12 cellular contexts compared by ENCODE assay signal in the genomic region with DNA sequence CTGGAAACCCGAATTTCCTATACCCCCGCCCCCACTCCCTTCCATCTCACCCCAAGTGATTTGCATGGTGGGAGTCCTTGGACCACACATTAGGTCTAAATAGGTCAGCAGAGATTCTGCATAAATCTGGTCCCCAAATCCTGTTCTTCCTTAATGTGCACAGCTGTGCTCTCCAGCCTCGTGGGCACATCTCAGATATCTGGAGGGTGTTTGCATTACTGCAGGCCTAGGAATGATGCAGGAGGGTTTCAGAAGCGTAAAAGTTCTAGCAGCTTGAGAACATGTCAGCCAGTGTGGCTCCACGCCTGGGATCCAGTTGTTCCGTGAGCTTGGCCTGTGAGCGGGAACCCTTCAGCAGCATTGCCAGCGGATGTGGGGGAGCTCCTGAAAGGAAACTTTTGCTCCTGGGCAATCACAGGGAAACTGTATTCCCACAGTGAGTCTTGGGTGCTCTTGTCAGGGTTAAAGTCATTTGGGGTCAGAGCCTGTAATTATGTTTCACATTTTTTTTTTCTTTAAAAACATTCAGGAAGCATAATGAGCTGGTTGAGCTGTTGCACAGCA. TPM values are rescaled to one million over a fixed set of nuclear protein-coding genes. Genes with fewer than 3 reads are reported as not detected.
DNase-seq lines count a peak whose midpoint lies in the region; ATAC-seq and TF ChIP-seq lines count a peak whose summit lies in the region.
"Had no signal": no experiment of that assay in that cellular context is flagged by ENCODE, and none has a peak within 500 bp of the region (broad histone marks: within the 10 kb centered on the region; RNA-seq: fewer than 3 reads in every experiment).

No MANE protein-coding gene starts in this region.

- H3K27me3 ChIP-seq in esophagus muscularis mucosa (no peaks in the 10 kb centered on the region), neural progenitor cell (no peaks in the 10 kb centered on the region)

- H2AFZ ChIP-seq in neural progenitor cell (replicated peaks): no peak overlapping the region

- H3K27ac ChIP-seq in esophagus muscularis mucosa (replicated peaks in 1 of 4): peak overlapping the region; percentile 29 to 76 (median 42)
- no peak overlapping the region for H3K27ac ChIP-seq in neural progenitor cell

- H3K9me3 ChIP-seq in esophagus muscularis mucosa (no peaks in the 10 kb centered on the region), neural progenitor cell (ENCODE audit: low read depth) (no peaks in the 10 kb centered on the region)

- peak overlapping the region; percentile 81 for H3K27ac Mint-ChIP-seq in stimulated activated naive CD8-positive, alpha-beta T cell treated with anti-CD3 and anti-CD28 coated beads, Interleukin-15, Interleukin-2, amounts not matched to agents 100 ng/mL and 50 ng/mL, for 24 hours
- H3K27ac Mint-ChIP-seq in neural progenitor cell (no peak overlapping the region), type B pancreatic cell (no peak overlapping the region), HFFc6 (no peak overlapping the region)
- H3K27ac Mint-ChIP-seq: B cell had no signal

- no peak overlapping the region for H3K9ac ChIP-seq in neural progenitor cell

- no peak for TF ChIP-seq CTCF in esophagus muscularis mucosa (IDR thresholded peaks at IDR 0.05)
- no peak for TF ChIP-seq CTCF in neural progenitor cell (IDR thresholded peaks at IDR 0.05)
- TF ChIP-seq CTCF in type B pancreatic cell (conservative IDR thresholded peaks at IDR 0.05): no peak
- TF ChIP-seq CTCF in HFFc6 (IDR thresholded peaks at IDR 0.05): no peak

- H3K4me1 Mint-ChIP-seq in stimulated activated naive CD8-positive, alpha-beta T cell treated with anti-CD3 and anti-CD28 coated beads, Interleukin-15, Interleukin-2, amounts not matched to agents 100 ng/mL and 50 ng/mL, for 24 hours (ENCODE audit: low read depth): peaks cover 85% of the 10 kb centered on the region
- H3K4me1 Mint-ChIP-seq in neural progenitor cell (peaks cover 40% of the 10 kb centered on the region), type B pancreatic cell (ENCODE audit: unreplicated experiment) (peaks cover 39% of the 10 kb centered on the region), HFFc6 (ENCODE audit: low read depth) (peaks cover 46% of the 10 kb centered on the region)

- intact Hi-C loops in esophagus muscularis mucosa (cut with DNase I): no loop called here

- DNase-seq in stimulated activated naive CD8-positive, alpha-beta T cell treated with anti-CD3 and anti-CD28 coated beads, Interleukin-15, Interleukin-2, amounts not matched to agents 100 U/mL and 50 U/mL, for 24 hours: no peak
- no peak for DNase-seq in esophagus muscularis mucosa (ENCODE audit: extremely low spot score)
- no peak for DNase-seq in neural progenitor cell (ENCODE audit: low spot score)
- DNase-seq in type B pancreatic cell (ENCODE audit: extremely low spot score, unreplicated experiment): no peak
- DNase-seq in NCI-H2196 (lab: John Stamatoyannopoulos, UW; ENCODE audit: unreplicated experiment): no peak
- no peak for DNase-seq in NCI-H82 treated with DMSO at 0.1 percent for 48 hours (lab: John Stamatoyannopoulos, UW; ENCODE audit: unreplicated experiment)
- no peak for DNase-seq in HFFc6
- DNase-seq: activated CD4-positive, alpha-beta T cell treated with anti-CD3 and anti-CD28 coated beads, Interleukin-2, amount 50 U/mL, for 4 hours; NCI-H1417 treated with DMSO at 0.1 percent for 48 hours had no signal

- no peaks in the 10 kb centered on the region for H3K79me2 ChIP-seq in neural progenitor cell (ENCODE audit: low read depth)

- H3K4me1 ChIP-seq in esophagus muscularis mucosa (peaks cover 65 to 80% (median 68%) of the 10 kb centered on the region in 4 donors), neural progenitor cell (peaks cover 33% of the 10 kb centered on the region)

- no peak for ATAC-seq in stimulated activated naive CD8-positive, alpha-beta T cell treated with anti-CD3 and anti-CD28 coated beads, Interleukin-15, Interleukin-2, amounts not matched to agents 100 U/mL and 50 U/mL, for 24 hours

- 78% methylated on average over 8 of the region's 8 CpGs for WGBS in esophagus muscularis mucosa

- no peaks in the 10 kb centered on the region for H3K27me3 Mint-ChIP-seq in stimulated activated naive CD8-positive, alpha-beta T cell treated with anti-CD3 and anti-CD28 coated beads, Interleukin-15, Interleukin-2, amounts not matched to agents 100 ng/mL and 50 ng/mL, for 24 hours
- H3K27me3 Mint-ChIP-seq in neural progenitor cell (ENCODE audit: insufficient read depth, low read depth) (peaks cover 2% of the 10 kb centered on the region), type B pancreatic cell (no peaks in the 10 kb centered on the region), HFFc6 (ENCODE audit: insufficient read depth) (peaks cover 4% of the 10 kb centered on the region)
- H3K27me3 Mint-ChIP-seq: B cell had no signal

- H3K4me3 ChIP-seq in esophagus muscularis mucosa (no peak overlapping the region), neural progenitor cell (no peak overlapping the region)

- TF ChIP-seq POLR2A in esophagus muscularis mucosa (IDR thresholded peaks at IDR 0.05; ENCODE audit: low read depth): no peak

- H3K4me3 Mint-ChIP-seq in stimulated activated naive CD8-positive, alpha-beta T cell treated with anti-CD3 and anti-CD28 coated beads, Interleukin-15, Interleukin-2, amounts not matched to agents 100 ng/mL and 50 ng/mL, for 24 hours: peak overlapping the region; percentile 57
- peak overlapping the region; percentile 5 for H3K4me3 Mint-ChIP-seq in neural progenitor cell
- no peak overlapping the region for H3K4me3 Mint-ChIP-seq in type B pancreatic cell
- no peak overlapping the region for H3K4me3 Mint-ChIP-seq in HFFc6
- H3K4me3 Mint-ChIP-seq: B cell had no signal

- H3K36me3 ChIP-seq in esophagus muscularis mucosa (no peaks in the 10 kb centered on the region), neural progenitor cell (no peaks in the 10 kb centered on the region)

- no peak overlapping the region for H3K4me2 ChIP-seq in neural progenitor cell

- H3K9me3 Mint-ChIP-seq in stimulated activated naive CD8-positive, alpha-beta T cell treated with anti-CD3 and anti-CD28 coated beads, Interleukin-15, Interleukin-2, amounts not matched to agents 100 ng/mL and 50 ng/mL, for 24 hours: no peaks in the 10 kb centered on the region
- no peaks in the 10 kb centered on the region for H3K9me3 Mint-ChIP-seq in neural progenitor cell
- no peaks in the 10 kb centered on the region for H3K9me3 Mint-ChIP-seq in type B pancreatic cell
- H3K9me3 Mint-ChIP-seq in HFFc6: no peaks in the 10 kb centered on the region
- H3K9me3 Mint-ChIP-seq: nephron had no signal

- no peaks in the 10 kb centered on the region for H3F3A ChIP-seq in neural progenitor cell (ENCODE audit: low read depth)

- no peaks in the 10 kb centered on the region for H4K20me1 ChIP-seq in neural progenitor cell (ENCODE audit: low read depth)

- TF ChIP-seq EP300 in esophagus muscularis mucosa (IDR thresholded peaks at IDR 0.05): no peak

- H3K36me3 Mint-ChIP-seq in stimulated activated naive CD8-positive, alpha-beta T cell treated with anti-CD3 and anti-CD28 coated beads, Interleukin-15, Interleukin-2, amounts not matched to agents 100 ng/mL and 50 ng/mL, for 24 hours (ENCODE audit: low read depth): peaks cover 3% of the 10 kb centered on the region
- H3K36me3 Mint-ChIP-seq in neural progenitor cell: no peaks in the 10 kb centered on the region
- H3K36me3 Mint-ChIP-seq in type B pancreatic cell: no peaks in the 10 kb centered on the region
- H3K36me3 Mint-ChIP-seq in HFFc6 (ENCODE audit: low read depth): no peaks in the 10 kb centered on the region

RNA-seq across cellular contexts. Expression of a gene that starts 12.9 kb away (rescaled TPM):
- total RNA-seq in esophagus muscularis mucosa (10 to 100 TPM; 22.3 to 40.7 (median 28.2) TPM), neural progenitor cell (ENCODE audit: low replicate concordance) (7.0 and 14.5 TPM in 2 replicates), type B pancreatic cell (ENCODE audit: low replicate concordance) (18.7 and 24.1 TPM in 2 replicates)
- total RNA-seq in HFFc6 (2021; fragmentation: NEBNext Ultra II Directional; extraction: Animal tissue kit (Norgen Biotek cat#: 25700)): 1 to 10 TPM; 2.3 to 3.6 (median 3.1) TPM

Comparison
In these comparisons a context has a peak if more than half of its experiments do, and no peak if none do; other contexts are left out.
1. H3K4me3 Mint-ChIP-seq: peak in stimulated activated naive CD8-positive, alpha-beta T cell treated with anti-CD3 and anti-CD28 coated beads, Interleukin-15, Interleukin-2, amounts not matched to agents 100 ng/mL and 50 ng/mL, for 24 hours (single experiment) and neural progenitor cell (single experiment); none in type B pancreatic cell (single experiment) and HFFc6 (single experiment).